14 cellular contexts compared by ENCODE assay signal in the genomic region with DNA sequence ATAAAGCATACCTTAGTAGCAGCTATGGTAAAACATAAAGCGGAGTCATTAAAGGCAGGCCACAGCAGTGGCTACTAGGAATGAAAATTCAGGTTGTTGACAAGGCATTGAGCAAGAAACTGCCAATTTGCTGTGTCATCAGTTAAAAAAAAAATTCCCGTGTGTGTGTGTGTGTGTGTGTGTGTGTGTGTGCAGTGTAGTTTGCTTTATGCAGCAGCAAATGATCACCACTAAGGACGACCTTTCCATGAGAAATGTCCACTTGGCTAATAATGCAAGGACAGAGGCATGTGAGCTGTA.
DNase-seq lines count a peak whose midpoint lies in the region; ATAC-seq and TF ChIP-seq lines count a peak whose summit lies in the region.
"Had no signal": no experiment of that assay in that cellular context is flagged by ENCODE, and none has a peak within 500 bp of the region (broad histone marks: within the 10 kb centered on the region; RNA-seq: fewer than 3 reads in every experiment).

No MANE protein-coding gene starts in this region.

- no peak for ATAC-seq in T-cell (replicated peaks in 1 of 4)
- ATAC-seq: psoas muscle; stimulated activated memory B cell treated with anti-CD40 and anti-IgM and Interleukin-4, amounts not matched to agents 10 μg/mL and 1 μg/mL and 100 μg/mL, for 72 hours had no signal

- no peak overlapping the region for H3K4me2 ChIP-seq in osteoblast (ENCODE audit: insufficient read depth, low read length)

- no peak overlapping the region for H2AFZ ChIP-seq in osteoblast (ENCODE audit: low read length)

- H3K36me3 Mint-ChIP-seq in T-cell = no peaks in the 10 kb centered on the region
- H3K36me3 Mint-ChIP-seq: CD4-positive, alpha-beta memory T cell; stimulated activated memory B cell treated with anti-CD40 and anti-IgM and Interleukin-4, amounts not matched to agents 10 μg/mL and 1 μg/mL and 100 μg/mL, for 72 hours had no signal

- H3K4me3 ChIP-seq in fibroblast of mammary gland (ENCODE audit: control insufficient read depth, low read depth, low read length) (no peak overlapping the region), osteoblast (ENCODE audit: insufficient read depth, low read length) (no peak overlapping the region)
- H3K4me3 ChIP-seq: psoas muscle had no signal

- H3K27me3 ChIP-seq in osteoblast (ENCODE audit: insufficient read depth, low read length) = no peaks in the 10 kb centered on the region

- H3K9me3 Mint-ChIP-seq in T-cell = peaks cover 0 to 7% (median 4%) of the 10 kb centered on the region in 3 donors
- H3K9me3 Mint-ChIP-seq: stimulated activated memory B cell treated with anti-CD40 and anti-IgM and Interleukin-4, amounts not matched to agents 10 μg/mL and 1 μg/mL and 100 μg/mL, for 72 hours had no signal

- no peak overlapping the region for H3K27ac Mint-ChIP-seq in T-cell
- H3K27ac Mint-ChIP-seq: CD4-positive, alpha-beta memory T cell; stimulated activated memory B cell treated with anti-CD40 and anti-IgM and Interleukin-4, amounts not matched to agents 10 μg/mL and 1 μg/mL and 100 μg/mL, for 72 hours had no signal

- H3K4me1 ChIP-seq in osteoblast (ENCODE audit: insufficient read depth, low read length) = no peaks in the 10 kb centered on the region

- CTCF ChIA-PET in T-cell (lab: Charles Lee) = no interaction called here

- H3K9me3 ChIP-seq in osteoblast (ENCODE audit: low read depth, low read length) = no peaks in the 10 kb centered on the region
- H3K9me3 ChIP-seq: psoas muscle had no signal

- peak; percentile 45 for DNase-seq in AG20443 (ENCODE audit: low spot score)
- peak; percentile 27 for DNase-seq in OCI-M1 (lab: John Stamatoyannopoulos, UW)
- DNase-seq in fibroblast of mammary gland (ENCODE audit: low read depth) = peak; percentile 91
- DNase-seq in osteoblast (ENCODE audit: insufficient read length, low spot score, missing footprints) = peak; percentile 22
- DNase-seq in T1000 (lab: John Stamatoyannopoulos, UW) = no peak
- no peak for DNase-seq in T-cell
- DNase-seq in NCI-H1092 treated with DMSO at 0.1 percent for 48 hours (lab: John Stamatoyannopoulos, UW) = no peak
- DNase-seq in NCI-H748 treated with DMSO at 0.1 percent for 48 hours (lab: John Stamatoyannopoulos, UW) = no peak
- DNase-seq: activated CD4-positive, alpha-beta T cell treated with anti-CD3 and anti-CD28 coated beads for 48 hours; caudate nucleus; CD4-positive, alpha-beta memory T cell; psoas muscle; stimulated activated CD4-positive, alpha-beta T cell treated with anti-CD3 and anti-CD28 coated beads, Interleukin-2, amount 100 ng/mL, for 48 hours had no signal

- H3K4me3 Mint-ChIP-seq in T-cell = no peak overlapping the region
- H3K4me3 Mint-ChIP-seq: stimulated activated memory B cell treated with anti-CD40 and anti-IgM and Interleukin-4, amounts not matched to agents 10 μg/mL and 1 μg/mL and 100 μg/mL, for 72 hours had no signal

- no peaks in the 10 kb centered on the region for H3K27me3 Mint-ChIP-seq in T-cell
- H3K27me3 Mint-ChIP-seq: CD4-positive, alpha-beta memory T cell; stimulated activated memory B cell treated with anti-CD40 and anti-IgM and Interleukin-4, amounts not matched to agents 10 μg/mL and 1 μg/mL and 100 μg/mL, for 72 hours had no signal

- TF ChIP-seq CTCF in fibroblast of mammary gland (conservative IDR thresholded peaks at IDR 0.05; ENCODE audit: control insufficient read depth, insufficient read depth, low read depth, low read length) (no peak), osteoblast (IDR thresholded peaks at IDR 0.05; ENCODE audit: extremely low read depth, low read depth, low read length) (no peak)

- H3K36me3 ChIP-seq in osteoblast (ENCODE audit: insufficient read depth, low read length) = no peaks in the 10 kb centered on the region

- POLR2A ChIA-PET in T-cell (lab: Charles Lee) = interaction anchor here in 1 of 2 donors (0.6 kb wide), 1 partner anchor 8 kb away, joined by 5 read pairs; no protein-coding TSS in a partner anchor

- no peaks in the 10 kb centered on the region for H3K79me2 ChIP-seq in osteoblast (ENCODE audit: insufficient read depth, low read length)

- no peak overlapping the region for H3K27ac ChIP-seq in osteoblast (ENCODE audit: low read depth, low read length)
- H3K27ac ChIP-seq: psoas muscle had no signal

- H4K20me1 ChIP-seq in osteoblast (ENCODE audit: insufficient read depth, low read length) = no peaks in the 10 kb centered on the region

- H3K4me1 Mint-ChIP-seq in T-cell = no peaks in the 10 kb centered on the region
- H3K4me1 Mint-ChIP-seq: CD4-positive, alpha-beta memory T cell; stimulated activated memory B cell treated with anti-CD40 and anti-IgM and Interleukin-4, amounts not matched to agents 10 μg/mL and 1 μg/mL and 100 μg/mL, for 72 hours had no signal

Comparison
In these comparisons a context has a peak if more than half of its experiments do, and no peak if none do; other contexts are left out.
1. DNase-seq: peak in AG20443 (single experiment), OCI-M1 (single experiment), fibroblast of mammary gland (single experiment) and osteoblast (single experiment); none in T1000 (single experiment), T-cell (0 of 34), NCI-H1092 treated with DMSO at 0.1 percent for 48 hours (single experiment) and NCI-H748 treated with DMSO at 0.1 percent for 48 hours (single experiment).